ENCODE assay signal across 11 cellular contexts in the genomic region with DNA sequence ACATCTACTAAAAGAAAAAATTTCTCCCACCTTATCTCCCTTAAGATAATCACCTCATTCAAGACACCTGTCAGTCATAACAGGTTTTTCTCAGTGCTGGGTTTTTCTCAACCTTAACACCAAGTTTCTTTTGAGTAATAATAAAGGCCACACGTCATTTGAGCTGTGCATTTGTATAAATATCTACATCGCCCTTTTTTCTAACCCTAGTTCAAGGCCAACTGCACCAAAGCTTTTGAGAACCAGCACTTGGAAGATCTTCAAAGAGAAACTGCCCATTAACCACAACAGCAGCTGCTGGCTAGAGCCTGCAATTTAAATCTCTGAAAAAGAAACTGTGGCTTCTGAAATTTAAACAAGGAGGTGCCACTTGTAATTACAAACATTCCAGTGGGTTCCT. TPM values are rescaled to one million over a fixed set of nuclear protein-coding genes. Genes with fewer than 3 reads are reported as not detected.
DNase-seq lines count a peak whose midpoint lies in the region; ATAC-seq and TF ChIP-seq lines count a peak whose summit lies in the region.
"Had no signal": no experiment of that assay in that cellular context is flagged by ENCODE, and none has a peak within 500 bp of the region (broad histone marks: within the 10 kb centered on the region; RNA-seq: fewer than 3 reads in every experiment).

No MANE protein-coding gene starts in this region.

- peak; percentile 22 for DNase-seq in GM10266 (ENCODE audit: extremely low spot score)
- DNase-seq in SW480 (ENCODE audit: low spot score) = peak; percentile 74
- DNase-seq in islet precursor cell = no peak
- no peak for DNase-seq in cerebellar nuclear complex (lab: John Stamatoyannopoulos, UW)
- no peak for DNase-seq in caudate nucleus (lab: John Stamatoyannopoulos, UW)
- DNase-seq in T-helper 17 cell = no peak
- DNase-seq: activated CD8-positive, alpha-beta memory T cell treated with anti-CD3 and anti-CD28 coated beads, Interleukin-2, amount 10 ng/mL, durations not matched to agents 7 days and 5 days; activated naive CD8-positive, alpha-beta T cell treated with anti-CD3 and anti-CD28 coated beads, Interleukin-2, amount 10 ng/mL, durations not matched to agents 7 days and 5 days; HCEC 1CT had no signal

- H3K27ac ChIP-seq in caudate nucleus (ENCODE audit: low read depth, low read length) = no peak overlapping the region

- H3K36me3 Mint-ChIP-seq in T-helper 17 cell (ENCODE audit: low read depth) = no peaks in the 10 kb centered on the region
- H3K36me3 Mint-ChIP-seq: activated CD8-positive, alpha-beta memory T cell treated with anti-CD3 and anti-CD28 coated beads, Interleukin-2, amount 10 ng/mL, durations not matched to agents 7 days and 5 days; activated naive CD8-positive, alpha-beta T cell treated with anti-CD3 and anti-CD28 coated beads, Interleukin-2, amount 10 ng/mL, durations not matched to agents 7 days and 5 days had no signal

- no peaks in the 10 kb centered on the region for H3K9me3 ChIP-seq in T-helper 17 cell (ENCODE audit: control insufficient read depth, low read length, poor library complexity, severe bottlenecking)

- peaks cover 24% of the 10 kb centered on the region for H3K27me3 Mint-ChIP-seq in T-helper 17 cell

- no peak overlapping the region for H3K27ac Mint-ChIP-seq in T-helper 17 cell
- H3K27ac Mint-ChIP-seq: activated CD8-positive, alpha-beta memory T cell treated with anti-CD3 and anti-CD28 coated beads, Interleukin-2, amount 10 ng/mL, durations not matched to agents 7 days and 5 days; activated naive CD8-positive, alpha-beta T cell treated with anti-CD3 and anti-CD28 coated beads, Interleukin-2, amount 10 ng/mL, durations not matched to agents 7 days and 5 days had no signal

- peak; percentile 55 for ATAC-seq in GM21390 (IDR thresholded peaks at IDR 0.05; ENCODE audit: unreplicated experiment)
- ATAC-seq in HG03565 (IDR thresholded peaks at IDR 0.05; ENCODE audit: unreplicated experiment) = peak; percentile 69
- no peak for ATAC-seq in T-helper 17 cell
- ATAC-seq: activated CD8-positive, alpha-beta memory T cell treated with anti-CD3 and anti-CD28 coated beads, Interleukin-2, amount 10 ng/mL, durations not matched to agents 7 days and 5 days had no signal

- TF ChIP-seq CTCF in GM10266 (IDR thresholded peaks at IDR 0.05; ENCODE audit: control insufficient read depth, insufficient read depth, low read depth, missing control alignments) = no peak

- no peak overlapping the region for H3K4me3 Mint-ChIP-seq in T-helper 17 cell
- H3K4me3 Mint-ChIP-seq: activated CD8-positive, alpha-beta memory T cell treated with anti-CD3 and anti-CD28 coated beads, Interleukin-2, amount 10 ng/mL, durations not matched to agents 7 days and 5 days; activated naive CD8-positive, alpha-beta T cell treated with anti-CD3 and anti-CD28 coated beads, Interleukin-2, amount 10 ng/mL, durations not matched to agents 7 days and 5 days had no signal

- H3K4me1 Mint-ChIP-seq in T-helper 17 cell = no peaks in the 10 kb centered on the region
- H3K4me1 Mint-ChIP-seq: activated CD8-positive, alpha-beta memory T cell treated with anti-CD3 and anti-CD28 coated beads, Interleukin-2, amount 10 ng/mL, durations not matched to agents 7 days and 5 days; activated naive CD8-positive, alpha-beta T cell treated with anti-CD3 and anti-CD28 coated beads, Interleukin-2, amount 10 ng/mL, durations not matched to agents 7 days and 5 days had no signal

RNA-seq across cellular contexts. Expression of gene CADM1, which starts 6.9 kb away (rescaled TPM):
- total RNA-seq in T-helper 17 cell = 1 to 10 TPM in 1 of 2 donors, under 1 TPM in 1; 0.81 to 2.2 TPM

Comparison
In these comparisons a context has a peak if more than half of its experiments do, and no peak if none do; other contexts are left out.
1. DNase-seq: peak in GM10266 (single experiment) and SW480 (single experiment); none in islet precursor cell (single experiment), cerebellar nuclear complex (0 of 2), caudate nucleus (0 of 61) and T-helper 17 cell (0 of 3).